In the genomic region with DNA sequence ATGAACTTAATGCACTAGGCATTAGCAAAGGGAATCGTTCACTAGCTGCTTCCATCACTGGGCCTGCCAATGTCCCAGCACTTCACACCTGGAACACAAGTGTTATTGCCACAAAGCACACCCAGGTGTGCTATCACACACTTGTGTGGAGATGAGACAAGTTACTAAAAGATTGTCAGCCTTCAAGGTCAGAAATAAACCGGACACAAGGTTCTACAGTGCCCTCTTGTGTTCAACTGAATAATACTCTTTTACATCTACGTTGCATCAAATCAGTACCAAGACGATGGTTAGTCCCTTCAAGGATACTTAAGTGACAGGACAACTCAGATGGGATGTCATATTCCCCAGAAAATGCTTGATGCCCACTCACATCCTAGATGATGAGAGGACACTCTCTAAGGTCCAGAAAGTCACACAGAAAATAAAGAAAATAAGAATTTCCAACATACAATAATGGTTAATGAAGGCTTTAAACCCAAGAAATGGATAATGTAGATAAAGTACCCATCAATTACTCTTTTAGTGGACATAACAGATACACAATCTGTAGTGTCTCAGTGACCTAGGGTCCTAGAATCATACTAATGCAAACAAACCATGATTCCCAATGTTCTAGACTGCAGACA, we compare ENCODE assay signal across 8 cellular contexts. TPM values are rescaled to one million over a fixed set of nuclear protein-coding genes. Genes with fewer than 3 reads are reported as not detected.
A peak's percentile ranks its signal among the peaks of the same experiment; 100 is the strongest.
DNase-seq lines count a peak whose midpoint lies in the region; ATAC-seq and TF ChIP-seq lines count a peak whose summit lies in the region.

No MANE protein-coding gene starts in this region.

- H3K9me3 ChIP-seq in neuronal stem cell (replicated peaks in 1 of 2; ENCODE audit: control insufficient read depth in 2 of 2, insufficient read depth in 1 of 2, low read depth in 1 of 2, low read length in 2 of 2): no peaks in the 10 kb centered on the region

- no peak overlapping the region for H3K4me3 ChIP-seq in fibroblast of pulmonary artery (replicated peaks; ENCODE audit: low read depth, low read length)
- no peak overlapping the region for H3K4me3 ChIP-seq in neuronal stem cell (ENCODE audit: low read length in 2 of 2)

- no peak overlapping the region for H2BK15ac ChIP-seq in neuronal stem cell (ENCODE audit: low read length)

- no peak overlapping the region for H3K14ac ChIP-seq in neuronal stem cell (ENCODE audit: low read length)

- DNase-seq in DMS114 treated with DMSO at 0.1 percent for 48 hours (lab: John Stamatoyannopoulos, UW; ENCODE audit: unreplicated experiment) (peak; percentile 57), SKM-1 treated with dmso at 0.1 percent for 144 hours (lab: John Stamatoyannopoulos, UW; ENCODE audit: unreplicated experiment) (peak; percentile 30), fibroblast of pulmonary artery (ENCODE audit: low read depth) (peak; percentile 78), neuronal stem cell (ENCODE audit: low spot score) (peak; percentile 3), NCI-H2029 (lab: John Stamatoyannopoulos, UW) (no peak)

- H3K79me1 ChIP-seq in neuronal stem cell (ENCODE audit: low read depth, low read length): no peaks in the 10 kb centered on the region

- TF ChIP-seq CTCF in fibroblast of pulmonary artery (IDR thresholded peaks at IDR 0.05; ENCODE audit: low read length, missing control alignments): peak; percentile 61

- H3K18ac ChIP-seq in neuronal stem cell (ENCODE audit: low read length): no peak overlapping the region

- no peak overlapping the region for H4K91ac ChIP-seq in neuronal stem cell (ENCODE audit: low read depth, low read length, poor library complexity)

- no CpG with 5 or more reads among the region's 4 CpGs for WGBS in neuronal stem cell (ENCODE audit: extremely low coverage in 2 of 2, insufficient read length in 2 of 2, insufficient replicate concordance in 1 of 2), 2 donors

- no peak overlapping the region for H3K23ac ChIP-seq in neuronal stem cell (ENCODE audit: low read depth, low read length, poor library complexity)

- no peak overlapping the region for H2BK5ac ChIP-seq in neuronal stem cell (ENCODE audit: low read length)

- H3K27ac ChIP-seq in neuronal stem cell (replicated peaks; ENCODE audit: low read length): no peak overlapping the region

- no peaks in the 10 kb centered on the region for H3K27me3 ChIP-seq in neuronal stem cell (ENCODE audit: control insufficient read depth in 3 of 3, insufficient read depth in 3 of 3, low read depth in 1 of 3, low read length in 3 of 3)

- H4K8ac ChIP-seq in neuronal stem cell (ENCODE audit: low read depth, low read length): no peak overlapping the region

- no peaks in the 10 kb centered on the region for H3K4me1 ChIP-seq in neuronal stem cell (ENCODE audit: control insufficient read depth in 2 of 2, insufficient read depth in 1 of 2, low read depth in 1 of 2, low read length in 2 of 2)

- ATAC-seq in HG02798 (IDR thresholded peaks at IDR 0.05; ENCODE audit: poor library complexity, unreplicated experiment) (peak; percentile 48), GM18502 (IDR thresholded peaks at IDR 0.05; ENCODE audit: poor library complexity, unreplicated experiment) (no peak), HG03108 (IDR thresholded peaks at IDR 0.05; ENCODE audit: unreplicated experiment) (no peak)

- no peak overlapping the region for H2BK120ac ChIP-seq in neuronal stem cell (ENCODE audit: low read depth, low read length)

- H3K36me3 ChIP-seq in neuronal stem cell (replicated peaks in 1 of 2; ENCODE audit: control insufficient read depth in 2 of 2, insufficient read depth in 2 of 2, low read length in 2 of 2): peaks cover 43 to 92% of the 10 kb centered on the region in 2 donors

- no peak overlapping the region for H2BK12ac ChIP-seq in neuronal stem cell (ENCODE audit: low read length)

- no peak overlapping the region for H3K4me2 ChIP-seq in neuronal stem cell (ENCODE audit: insufficient read depth, low read length, poor library complexity, severe bottlenecking)

- H2AK5ac ChIP-seq in neuronal stem cell (ENCODE audit: low read depth, low read length): no peak overlapping the region

- H2AFZ ChIP-seq in neuronal stem cell (ENCODE audit: low read length): no peak overlapping the region

- no peak overlapping the region for H3K4ac ChIP-seq in neuronal stem cell (ENCODE audit: low read length)

- no peak overlapping the region for H3K9ac ChIP-seq in neuronal stem cell (ENCODE audit: low read depth, low read length, poor library complexity)

RNA-seq across cellular contexts. Expression of a gene that starts 16.4 kb away (rescaled TPM):
- 53.7 TPM for polyA plus RNA-seq in neuronal stem cell (2013, experiment 1 of 2)
- 54.8 TPM for polyA plus RNA-seq in neuronal stem cell (2013, experiment 2 of 2)

RNA-seq across cellular contexts. Expression of a gene that starts 43.3 kb away (rescaled TPM):
- polyA plus RNA-seq in neuronal stem cell (2013, experiment 1 of 2): 24.6 TPM
- polyA plus RNA-seq in neuronal stem cell (2013, experiment 2 of 2): 25.1 TPM
